11 cellular contexts compared by ENCODE assay signal in genomic region chr4:8182858-8183725, GRCh38. TPM values are rescaled to one million over a fixed set of nuclear protein-coding genes. Genes with fewer than 3 reads are reported as not detected.
DNase-seq lines count a peak whose midpoint lies in the region; ATAC-seq, FAIRE-seq and TF ChIP-seq lines count a peak whose summit lies in the region.
"Had no signal": no experiment of that assay in that cellular context is flagged by ENCODE, and none has a peak within 500 bp of the region (broad histone marks: within the 10 kb centered on the region; RNA-seq: fewer than 3 reads in every experiment).

No MANE protein-coding gene starts in this region.

- 40% methylated on average over 25 of the region's 25 CpGs for WGBS in prostate gland

- no peak for TF ChIP-seq CTCF in Panc1 (IDR thresholded peaks at IDR 0.05)
- no peak for TF ChIP-seq CTCF in fibroblast of villous mesenchyme (IDR thresholded peaks at IDR 0.05; ENCODE audit: insufficient read depth, low read depth, low read length)
- TF ChIP-seq CTCF in prostate gland (IDR thresholded peaks at IDR 0.05): peak in 1 of 4 experiments; percentile 3

- H3K4me3 ChIP-seq in Panc1 (ENCODE audit: low read depth in 2 of 2, low read length in 2 of 2) (no peak overlapping the region), fibroblast of villous mesenchyme (ENCODE audit: low read depth, low read length) (no peak overlapping the region), prostate gland (no peak overlapping the region)

- peak; percentile 43 for ATAC-seq in Panc1
- ATAC-seq: SK-N-SH treated with all-trans-retinoic acid at 6 μM for 48 hours; stimulated activated effector memory CD8-positive, alpha-beta T cell treated with anti-CD3 and anti-CD28 coated beads, Interleukin-12 subunit alpha, Interleukin-12 subunit beta, amount 100 ng/mL, for 72 hours had no signal

- no peaks in the 10 kb centered on the region for H3K4me1 Mint-ChIP-seq in activated CD4-positive, alpha-beta T cell treated with anti-CD3 and anti-CD28 coated beads, Interleukin-2, amount 10 ng/mL, durations not matched to agents 7 days and 5 days
- H3K4me1 Mint-ChIP-seq: activated naive CD8-positive, alpha-beta T cell treated with anti-CD3 and anti-CD28 coated beads, Interleukin-2, amount 10 ng/mL, durations not matched to agents 7 days and 5 days; stimulated activated effector memory CD8-positive, alpha-beta T cell treated with anti-CD3 and anti-CD28 coated beads, Interleukin-12 subunit alpha, Interleukin-12 subunit beta, amount 100 ng/mL, for 72 hours had no signal

- H3K27me3 ChIP-seq in Panc1 (ENCODE audit: control insufficient read depth, insufficient read depth, low read length) (no peaks in the 10 kb centered on the region), prostate gland (replicated peaks; ENCODE audit: insufficient read depth) (no peaks in the 10 kb centered on the region)

- peak; percentile 86 for DNase-seq in GM03348 (ENCODE audit: low spot score)
- DNase-seq in Panc1 (ENCODE audit: low read depth, low spot score): no peak
- peak; percentile 96 for DNase-seq in fibroblast of villous mesenchyme (ENCODE audit: low read depth)
- DNase-seq in prostate gland (ENCODE audit: low spot score): peak; percentile 94
- no peak for DNase-seq in NCI-H510A treated with DMSO at 0.1 percent for 48 hours (lab: John Stamatoyannopoulos, UW)
- no peak for DNase-seq in NCI-H524 treated with DMSO at 0.1 percent for 48 hours (lab: John Stamatoyannopoulos, UW)
- no peak for DNase-seq in frontal cortex (ENCODE audit: low spot score in 2 of 2)
- no peak for DNase-seq in activated CD4-positive, alpha-beta T cell treated with anti-CD3 and anti-CD28 coated beads, Interleukin-2, amount 10 ng/mL, durations not matched to agents 7 days and 5 days
- DNase-seq: activated naive CD8-positive, alpha-beta T cell treated with anti-CD3 and anti-CD28 coated beads, Interleukin-2, amount 10 ng/mL, durations not matched to agents 7 days and 5 days had no signal

- H3K9me3 Mint-ChIP-seq in activated CD4-positive, alpha-beta T cell treated with anti-CD3 and anti-CD28 coated beads, Interleukin-2, amount 10 ng/mL, durations not matched to agents 7 days and 5 days: no peaks in the 10 kb centered on the region
- H3K9me3 Mint-ChIP-seq: activated naive CD8-positive, alpha-beta T cell treated with anti-CD3 and anti-CD28 coated beads, Interleukin-2, amount 10 ng/mL, durations not matched to agents 7 days and 5 days; stimulated activated effector memory CD8-positive, alpha-beta T cell treated with anti-CD3 and anti-CD28 coated beads, Interleukin-12 subunit alpha, Interleukin-12 subunit beta, amount 100 ng/mL, for 72 hours had no signal

- no peak overlapping the region for H3K4me3 Mint-ChIP-seq in activated CD4-positive, alpha-beta T cell treated with anti-CD3 and anti-CD28 coated beads, Interleukin-2, amount 10 ng/mL, durations not matched to agents 7 days and 5 days
- H3K4me3 Mint-ChIP-seq: activated naive CD8-positive, alpha-beta T cell treated with anti-CD3 and anti-CD28 coated beads, Interleukin-2, amount 10 ng/mL, durations not matched to agents 7 days and 5 days; stimulated activated effector memory CD8-positive, alpha-beta T cell treated with anti-CD3 and anti-CD28 coated beads, Interleukin-12 subunit alpha, Interleukin-12 subunit beta, amount 100 ng/mL, for 72 hours had no signal

- H3K36me3 ChIP-seq in Panc1 (ENCODE audit: control insufficient read depth, insufficient read depth, low read length): no peaks in the 10 kb centered on the region
- no peaks in the 10 kb centered on the region for H3K36me3 ChIP-seq in prostate gland

- in situ Hi-C loops in Panc1 (cut with HindIII; ENCODE audit: low pct_unique_long_range_greater_than_20kb, low sequenced_read_pairs): no loop called here

- no peak for FAIRE-seq in frontal cortex (lab: Jason Lieb, UNC)

- no peak for TF ChIP-seq POLR2A in prostate gland (IDR thresholded peaks at IDR 0.05)

- intact Hi-C loops in Panc1 (cut with micrococcal nuclease; ENCODE audit: unreplicated experiment) (no loop called here), prostate gland (cut with DNase I) (no loop called here)

- POLR2A ChIA-PET in Panc1 (lab: Charles Lee): no interaction called here
- POLR2A ChIA-PET in activated CD4-positive, alpha-beta T cell treated with anti-CD3 and anti-CD28 coated beads, Interleukin-2, amount 10 ng/mL, durations not matched to agents 7 days and 5 days (lab: Charles Lee): no interaction called here

- no TSS peak for BruUV-seq in Panc1 (replicated peaks; lab: Mats Ljungman, UMichigan)

- H3K27ac ChIP-seq in Panc1 (ENCODE audit: low read length): no peak overlapping the region
- H3K27ac ChIP-seq in prostate gland: peak overlapping the region in 1 of 2 donors; percentile 65

- CTCF ChIA-PET in Panc1 (lab: Charles Lee): no interaction called here
- CTCF ChIA-PET in activated CD4-positive, alpha-beta T cell treated with anti-CD3 and anti-CD28 coated beads, Interleukin-2, amount 10 ng/mL, durations not matched to agents 7 days and 5 days (lab: Charles Lee): no interaction called here

- H3K27ac Mint-ChIP-seq in activated CD4-positive, alpha-beta T cell treated with anti-CD3 and anti-CD28 coated beads, Interleukin-2, amount 10 ng/mL, durations not matched to agents 7 days and 5 days: no peak overlapping the region
- H3K27ac Mint-ChIP-seq: activated naive CD8-positive, alpha-beta T cell treated with anti-CD3 and anti-CD28 coated beads, Interleukin-2, amount 10 ng/mL, durations not matched to agents 7 days and 5 days; stimulated activated effector memory CD8-positive, alpha-beta T cell treated with anti-CD3 and anti-CD28 coated beads, Interleukin-12 subunit alpha, Interleukin-12 subunit beta, amount 100 ng/mL, for 72 hours had no signal

- H3K4me1 ChIP-seq in Panc1 (ENCODE audit: control insufficient read depth, insufficient read depth, low read length): peaks cover 8% of the 10 kb centered on the region
- H3K4me1 ChIP-seq in prostate gland (replicated peaks): peaks cover 14% of the 10 kb centered on the region

- no peaks in the 10 kb centered on the region for H3K27me3 Mint-ChIP-seq in activated CD4-positive, alpha-beta T cell treated with anti-CD3 and anti-CD28 coated beads, Interleukin-2, amount 10 ng/mL, durations not matched to agents 7 days and 5 days
- H3K27me3 Mint-ChIP-seq: activated naive CD8-positive, alpha-beta T cell treated with anti-CD3 and anti-CD28 coated beads, Interleukin-2, amount 10 ng/mL, durations not matched to agents 7 days and 5 days had no signal

- H3K9me3 ChIP-seq in Panc1 (ENCODE audit: control insufficient read depth, insufficient read depth, low read depth, low read length): no peaks in the 10 kb centered on the region
- H3K9me3 ChIP-seq in prostate gland: no peaks in the 10 kb centered on the region

- no peaks in the 10 kb centered on the region for H3K36me3 Mint-ChIP-seq in activated CD4-positive, alpha-beta T cell treated with anti-CD3 and anti-CD28 coated beads, Interleukin-2, amount 10 ng/mL, durations not matched to agents 7 days and 5 days (ENCODE audit: low read depth)
- H3K36me3 Mint-ChIP-seq: activated naive CD8-positive, alpha-beta T cell treated with anti-CD3 and anti-CD28 coated beads, Interleukin-2, amount 10 ng/mL, durations not matched to agents 7 days and 5 days; stimulated activated effector memory CD8-positive, alpha-beta T cell treated with anti-CD3 and anti-CD28 coated beads, Interleukin-12 subunit alpha, Interleukin-12 subunit beta, amount 100 ng/mL, for 72 hours had no signal

RNA-seq across cellular contexts. Expression of gene SH3TC1, which starts 16.0 kb away (rescaled TPM):
- 4.5 TPM for total RNA-seq in Panc1 (2021; ENCODE audit: unreplicated experiment)
- 2.2 TPM for polyA plus RNA-seq in Panc1 (2012; ENCODE audit: insufficient read length)
- 3.9 and 13.9 TPM in 2 replicates for total RNA-seq in fibroblast of villous mesenchyme
- total RNA-seq in prostate gland: 10 to 100 TPM; 22.4 to 37.5 TPM
- 1.6 TPM for total RNA-seq in frontal cortex
- total RNA-seq in activated CD4-positive, alpha-beta T cell treated with anti-CD3 and anti-CD28 coated beads, Interleukin-2, amount 10 ng/mL, durations not matched to agents 7 days and 5 days: 10 to 100 TPM in 1 of 2 experiments, 1 to 10 TPM in 1; 8.2 to 10.8 TPM

RNA-seq across cellular contexts. Expression of gene ABLIM2, which starts 24.5 kb away (rescaled TPM):
- total RNA-seq in Panc1 (2021; ENCODE audit: unreplicated experiment) (0.64 TPM), fibroblast of villous mesenchyme (under 0.01 TPM in 1 of 2 replicates, not detected in the other), prostate gland (1 to 10 TPM; 2.6 to 7.3 TPM), frontal cortex (9.4 TPM)
- polyA plus RNA-seq in Panc1 (2012; ENCODE audit: insufficient read length): 0.94 TPM
- total RNA-seq in activated CD4-positive, alpha-beta T cell treated with anti-CD3 and anti-CD28 coated beads, Interleukin-2, amount 10 ng/mL, durations not matched to agents 7 days and 5 days: under 1 TPM; 0.30 to 0.79 TPM

Comparison
In these comparisons a context has a peak if more than half of its experiments do, and no peak if none do; other contexts are left out.
1. DNase-seq: peak in GM03348 (single experiment), fibroblast of villous mesenchyme (single experiment) and prostate gland (single experiment); none in Panc1 (single experiment), NCI-H510A treated with DMSO at 0.1 percent for 48 hours (single experiment), NCI-H524 treated with DMSO at 0.1 percent for 48 hours (single experiment), frontal cortex (0 of 2) and activated CD4-positive, alpha-beta T cell treated with anti-CD3 and anti-CD28 coated beads, Interleukin-2, amount 10 ng/mL, durations not matched to agents 7 days and 5 days (single experiment).